ENCODE assay signal across 24 cellular contexts in the genomic region with DNA sequence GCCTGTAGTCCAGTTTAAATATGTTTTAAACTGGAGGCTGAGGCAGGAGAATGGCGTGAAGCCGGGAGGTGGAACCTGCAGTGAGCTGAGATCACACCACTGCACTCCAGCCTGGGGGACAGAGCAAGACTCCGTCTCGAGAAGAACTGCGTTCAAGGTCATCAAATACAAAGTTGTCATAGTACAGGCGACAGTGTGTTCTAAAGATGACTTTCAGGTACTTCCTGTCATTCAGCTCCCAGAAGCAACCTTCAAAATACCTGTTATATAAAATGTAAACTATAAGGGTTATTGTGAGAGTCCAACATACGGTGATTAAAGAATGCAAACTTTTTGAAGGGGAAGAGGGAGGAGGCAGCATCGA. TPM values are rescaled to one million over a fixed set of nuclear protein-coding genes. Genes with fewer than 3 reads are reported as not detected.
DNase-seq lines count a peak whose midpoint lies in the region; ATAC-seq and TF ChIP-seq lines count a peak whose summit lies in the region.
"Had no signal": no experiment of that assay in that cellular context is flagged by ENCODE, and none has a peak within 500 bp of the region (broad histone marks: within the 10 kb centered on the region; RNA-seq: fewer than 3 reads in every experiment).

No MANE protein-coding gene starts in this region.

- in situ Hi-C loops in GM13976 (cut with MboI; ENCODE audit: low sequenced_read_pairs, unreplicated experiment), result no loop called here

- no peak overlapping the region for H3K27ac ChIP-seq in CD4-positive, alpha-beta T cell (ENCODE audit: low read depth, low read length)
- H3K27ac ChIP-seq in psoas muscle (peak overlapping the region; percentile 31), MM.1S (ENCODE audit: low read length) (no peak overlapping the region)
- H3K27ac ChIP-seq: prostate gland, SJCRH30 had no signal

- no peaks in the 10 kb centered on the region for H4K20me1 ChIP-seq in MM.1S (ENCODE audit: insufficient read depth, low read length)

- H3K27me3 ChIP-seq in CD4-positive, alpha-beta T cell (ENCODE audit: control insufficient read depth, insufficient read depth, low read length), result no peaks in the 10 kb centered on the region
- no peaks in the 10 kb centered on the region for H3K27me3 ChIP-seq in psoas muscle (ENCODE audit: insufficient read depth in 3 of 3, low read length in 2 of 3)
- H3K27me3 ChIP-seq in MM.1S (replicated peaks; ENCODE audit: insufficient read depth, low read length), result 0 out of 2 replicates have a peak, but pooled peaks cover 6% of the 10 kb centered on the region
- H3K27me3 ChIP-seq: SJCRH30, suprapubic skin had no signal

- POLR2A ChIA-PET in CD4-positive, alpha-beta T cell (lab: Charles Lee), result interaction anchor here (1.0 kb wide), 2 partner anchors 9 to 41 kb away, joined by 3 to 8 read pairs; partner anchors contain the start of gene MPP7

- H3K9me3 Mint-ChIP-seq in activated T-cell treated with anti-CD3 and anti-CD28 coated beads, Interleukin-2, amount 50 U/mL, for 24 hours, result no peaks in the 10 kb centered on the region
- no peaks in the 10 kb centered on the region for H3K9me3 Mint-ChIP-seq in CD4-positive, alpha-beta T cell
- no peaks in the 10 kb centered on the region for H3K9me3 Mint-ChIP-seq in activated naive CD8-positive, alpha-beta T cell treated with anti-CD3 and anti-CD28 coated beads for 36 hours
- H3K9me3 Mint-ChIP-seq: activated CD4-positive, alpha-beta T cell treated with anti-CD3 and anti-CD28 coated beads, Interleukin-2, amount 10 ng/mL, durations not matched to agents 24 days and 14 days; CD8-positive, alpha-beta memory T cell; dendritic cell treated with granulocyte-macrophage colony-stimulating factor and Interleukin-4, amounts not matched to agents 40 ng/mL and 50 ng/mL, for 4 days; naive B cell had no signal

- H3K27ac Mint-ChIP-seq in activated T-cell treated with anti-CD3 and anti-CD28 coated beads, Interleukin-2, amount 50 U/mL, for 24 hours, result peak overlapping the region; percentile 80
- H3K27ac Mint-ChIP-seq in CD4-positive, alpha-beta T cell, result peak overlapping the region; percentile 79
- peak overlapping the region; percentile 70 for H3K27ac Mint-ChIP-seq in activated naive CD8-positive, alpha-beta T cell treated with anti-CD3 and anti-CD28 coated beads for 36 hours
- H3K27ac Mint-ChIP-seq: activated CD4-positive, alpha-beta T cell treated with anti-CD3 and anti-CD28 coated beads, Interleukin-2, amount 10 ng/mL, durations not matched to agents 24 days and 14 days; dendritic cell treated with granulocyte-macrophage colony-stimulating factor and Interleukin-4, amounts not matched to agents 40 ng/mL and 50 ng/mL, for 4 days; naive B cell had no signal

- H3K4me1 ChIP-seq in psoas muscle (peaks cover 38% of the 10 kb centered on the region), MM.1S (ENCODE audit: low read length) (no peaks in the 10 kb centered on the region)
- H3K4me1 ChIP-seq: prostate gland had no signal

- no peak overlapping the region for H3K9ac ChIP-seq in MM.1S (ENCODE audit: low read length)

- 67 to 76% (median 75%) methylated on average over 8 of the region's 8 CpGs for WGBS in psoas muscle, 3 donors

- H3K79me2 ChIP-seq in MM.1S (ENCODE audit: low read length), result no peaks in the 10 kb centered on the region

- H3F3A ChIP-seq in MM.1S (ENCODE audit: insufficient read depth, low read length), result no peaks in the 10 kb centered on the region

- peak overlapping the region; percentile 23 for H3K4me3 Mint-ChIP-seq in activated T-cell treated with anti-CD3 and anti-CD28 coated beads, Interleukin-2, amount 50 U/mL, for 24 hours
- H3K4me3 Mint-ChIP-seq in CD4-positive, alpha-beta T cell, result peak overlapping the region; percentile 17
- H3K4me3 Mint-ChIP-seq in activated naive CD8-positive, alpha-beta T cell treated with anti-CD3 and anti-CD28 coated beads for 36 hours, result no peak overlapping the region
- H3K4me3 Mint-ChIP-seq: activated CD4-positive, alpha-beta T cell treated with anti-CD3 and anti-CD28 coated beads, Interleukin-2, amount 10 ng/mL, durations not matched to agents 24 days and 14 days; dendritic cell treated with granulocyte-macrophage colony-stimulating factor and Interleukin-4, amounts not matched to agents 40 ng/mL and 50 ng/mL, for 4 days; naive B cell had no signal

- CTCF ChIA-PET in CD4-positive, alpha-beta T cell (lab: Charles Lee), result interaction anchor here (1.0 to 1.2 kb wide), 2 partner anchors 20 to 87 kb away, joined by 3 read pairs; no protein-coding TSS in a partner anchor

- H3K4me2 ChIP-seq in MM.1S (ENCODE audit: low read depth, low read length), result no peak overlapping the region

- H3K4me3 ChIP-seq in psoas muscle (no peak overlapping the region), MM.1S (ENCODE audit: low read length) (no peak overlapping the region)
- H3K4me3 ChIP-seq: lower lobe of right lung, prostate gland, SJCRH30, suprapubic skin had no signal

- H3K9me2 ChIP-seq in MM.1S (replicated peaks; ENCODE audit: insufficient read depth, low read length), result no peaks in the 10 kb centered on the region

- H2AFZ ChIP-seq in MM.1S (ENCODE audit: low read length), result no peak overlapping the region

- intact Hi-C loops in CD4-positive, alpha-beta T cell (cut with DNase I, micrococcal nuclease), result no loop called here
- intact Hi-C loops in psoas muscle (cut with DNase I), result no loop called here

- H3K4me1 Mint-ChIP-seq in activated T-cell treated with anti-CD3 and anti-CD28 coated beads, Interleukin-2, amount 50 U/mL, for 24 hours (ENCODE audit: low read depth), result peaks cover 77% of the 10 kb centered on the region
- H3K4me1 Mint-ChIP-seq in CD4-positive, alpha-beta T cell (ENCODE audit: low read depth), result peaks cover 85% of the 10 kb centered on the region
- peaks cover 69% of the 10 kb centered on the region for H3K4me1 Mint-ChIP-seq in activated naive CD8-positive, alpha-beta T cell treated with anti-CD3 and anti-CD28 coated beads for 36 hours

- H3K36me3 ChIP-seq in psoas muscle (ENCODE audit: insufficient read depth in 1 of 2, low read depth in 1 of 2), result no peaks in the 10 kb centered on the region
- H3K36me3 ChIP-seq in MM.1S (replicated peaks; ENCODE audit: insufficient read depth, low read length), result no peaks in the 10 kb centered on the region
- H3K36me3 ChIP-seq: lower lobe of right lung, prostate gland, SJCRH30, suprapubic skin had no signal

- no peak for TF ChIP-seq CTCF in CD4-positive, alpha-beta T cell (IDR thresholded peaks at IDR 0.05)
- TF ChIP-seq CTCF in psoas muscle (IDR thresholded peaks at IDR 0.05) (no peak), MM.1S (IDR thresholded peaks at IDR 0.05; ENCODE audit: low read length) (no peak), GM13976 (IDR thresholded peaks at IDR 0.05; ENCODE audit: borderline replicate concordance, control extremely low read depth, extremely low read depth, insufficient read depth, missing control alignments) (no peak)

- DNase-seq in activated T-cell treated with anti-CD3 and anti-CD28 coated beads, Interleukin-2, amount 50 U/mL, for 24 hours, result no peak
- no peak for DNase-seq in activated T-cell treated with anti-CD3 and anti-CD28 coated beads for 4 hours
- DNase-seq in CD4-positive, alpha-beta T cell, result no peak
- no peak for DNase-seq in activated naive CD8-positive, alpha-beta T cell treated with anti-CD3 and anti-CD28 coated beads for 36 hours
- DNase-seq in psoas muscle, result no peak
- DNase-seq in MM.1S, result no peak
- DNase-seq in GM13976 (ENCODE audit: low spot score), result no peak
- DNase-seq in stimulated activated naive CD4-positive, alpha-beta T cell treated with Interleukin-2 at 50 U/mL for 16 hours (lab: John Stamatoyannopoulos, UW), result no peak
- DNase-seq: activated CD4-positive, alpha-beta T cell treated with anti-CD3 and anti-CD28 coated beads, Interleukin-2, amount 10 ng/mL, durations not matched to agents 24 days and 14 days; AML-193; central memory CD4-positive, alpha-beta T cell; foreskin melanocyte; lower lobe of right lung; midbrain; naive B cell; NCI-H1048; NCI-H446; NCI-H774; SJCRH30; stimulated activated CD4-positive, alpha-beta T cell treated with anti-CD3 and anti-CD28 coated beads, Interleukin-4, amount 100 ng/mL, for 1 hour had no signal

- ATAC-seq in CD4-positive, alpha-beta T cell (ENCODE audit: poor library complexity), result peak; percentile 58
- ATAC-seq in psoas muscle, result no peak
- ATAC-seq: lower lobe of right lung had no signal

- H3K27me3 Mint-ChIP-seq in activated T-cell treated with anti-CD3 and anti-CD28 coated beads, Interleukin-2, amount 50 U/mL, for 24 hours, result no peaks in the 10 kb centered on the region
- H3K27me3 Mint-ChIP-seq in CD4-positive, alpha-beta T cell, result no peaks in the 10 kb centered on the region
- no peaks in the 10 kb centered on the region for H3K27me3 Mint-ChIP-seq in activated naive CD8-positive, alpha-beta T cell treated with anti-CD3 and anti-CD28 coated beads for 36 hours
- H3K27me3 Mint-ChIP-seq: CD8-positive, alpha-beta memory T cell; dendritic cell treated with granulocyte-macrophage colony-stimulating factor and Interleukin-4, amounts not matched to agents 40 ng/mL and 50 ng/mL, for 4 days; naive B cell had no signal

- H3K36me3 Mint-ChIP-seq in activated T-cell treated with anti-CD3 and anti-CD28 coated beads, Interleukin-2, amount 50 U/mL, for 24 hours (ENCODE audit: low read depth), result peaks cover 2% of the 10 kb centered on the region
- peaks cover 3% of the 10 kb centered on the region for H3K36me3 Mint-ChIP-seq in CD4-positive, alpha-beta T cell (ENCODE audit: low read depth)
- peaks cover 2% of the 10 kb centered on the region for H3K36me3 Mint-ChIP-seq in activated naive CD8-positive, alpha-beta T cell treated with anti-CD3 and anti-CD28 coated beads for 36 hours

- H3K9me3 ChIP-seq in CD4-positive, alpha-beta T cell (ENCODE audit: control insufficient read depth, low read length), result no peaks in the 10 kb centered on the region
- H3K9me3 ChIP-seq in psoas muscle, result no peaks in the 10 kb centered on the region
- H3K9me3 ChIP-seq in MM.1S (replicated peaks; ENCODE audit: insufficient read depth, low read length), result no peaks in the 10 kb centered on the region
- H3K9me3 ChIP-seq: lower lobe of right lung, prostate gland, SJCRH30, suprapubic skin had no signal

RNA-seq across cellular contexts. Expression of gene MPP7, which starts 8.7 kb away (rescaled TPM):
- 10 to 100 TPM; 30.4 to 32.5 TPM for total RNA-seq in CD4-positive, alpha-beta T cell
- total RNA-seq in activated naive CD8-positive, alpha-beta T cell treated with anti-CD3 and anti-CD28 coated beads for 36 hours, result 10 to 100 TPM; 11.0 to 12.3 TPM
- total RNA-seq in psoas muscle, result 10 to 100 TPM; 11.3 to 12.5 (median 12.3) TPM
- polyA plus RNA-seq in psoas muscle, result 1 to 10 TPM; 2.3 to 6.5 (median 6.5) TPM
